8 cellular contexts compared by ENCODE assay signal in genomic region chr17:28726396-28726911, GRCh38. TPM values are rescaled to one million over a fixed set of nuclear protein-coding genes. Genes with fewer than 3 reads are reported as not detected.
DNase-seq lines count a peak whose midpoint lies in the region; ATAC-seq and TF ChIP-seq lines count a peak whose summit lies in the region.

No MANE protein-coding gene starts in this region.

- TF ChIP-seq POLR2A in Peyer's patch (IDR thresholded peaks at IDR 0.05): no peak

- H3K9ac ChIP-seq in trophoblast cell (ENCODE audit: low read length): peak overlapping the region; percentile 89

- H3K4me3 ChIP-seq in Peyer's patch: peak overlapping the region; percentile 71 to 87 (median 76)
- peak overlapping the region; percentile 81 for H3K4me3 ChIP-seq in trophoblast cell (ENCODE audit: low read depth, low read length)

- no CpG with 5 or more reads among the region's 52 CpGs for WGBS in trophoblast cell (ENCODE audit: extremely low coverage, insufficient coverage, insufficient read length)

- peak overlapping the region; percentile 50 for H4K12ac ChIP-seq in trophoblast cell (ENCODE audit: low read depth, low read length)

- peak overlapping the region; percentile 57 for H2AFZ ChIP-seq in trophoblast cell (ENCODE audit: insufficient read depth, low read length, poor library complexity)

- peak overlapping the region; percentile 94 for H3K4me2 ChIP-seq in trophoblast cell (ENCODE audit: low read length)

- H3K23ac ChIP-seq in trophoblast cell (ENCODE audit: low read length): no peak overlapping the region

- H3K36me3 ChIP-seq in Peyer's patch: peaks cover 0 to 32% (median 0%) of the 10 kb centered on the region in 3 donors
- H3K36me3 ChIP-seq in trophoblast cell (ENCODE audit: control insufficient read depth in 1 of 2, insufficient read depth in 2 of 2, low read length in 2 of 2): peaks cover 22 to 30% of the 10 kb centered on the region in 2 experiments

- peak overlapping the region; percentile 53 for H4K91ac ChIP-seq in trophoblast cell (ENCODE audit: low read depth, low read length)

- H3K4ac ChIP-seq in trophoblast cell (ENCODE audit: low read depth, low read length): no peak overlapping the region

- peak overlapping the region; percentile 95 to 100 (median 98) for H3K27ac ChIP-seq in Peyer's patch
- peak overlapping the region; percentile 72 for H3K27ac ChIP-seq in trophoblast cell (ENCODE audit: low read depth, low read length)

- H2AK5ac ChIP-seq in trophoblast cell (ENCODE audit: low read length): no peak overlapping the region

- DNase-seq in GM03348 (ENCODE audit: low spot score) (peak; percentile 76), Peyer's patch (peak; percentile 55 to 89 (median 88)), activated gamma-delta T cell treated with Interleukin-2 at 50 U/mL for 16 hours (peak; percentile 53), germinal center (ENCODE audit: low spot score) (peak; percentile 70), trophoblast cell (peak in 1 of 2 donors; percentile 57)

- ATAC-seq in HG03439 (IDR thresholded peaks at IDR 0.05; ENCODE audit: unreplicated experiment): peak; percentile 9
- ATAC-seq in GM18868 (IDR thresholded peaks at IDR 0.05; ENCODE audit: unreplicated experiment): no peak
- ATAC-seq in HG02884 (IDR thresholded peaks at IDR 0.05; ENCODE audit: unreplicated experiment): no peak

- H2BK120ac ChIP-seq in trophoblast cell (ENCODE audit: insufficient read depth, low read length, poor library complexity): no peak overlapping the region

- H3K79me2 ChIP-seq in trophoblast cell (ENCODE audit: control insufficient read depth, insufficient read depth, low read length, poor library complexity): peaks cover 13% of the 10 kb centered on the region

- TF ChIP-seq CTCF in Peyer's patch (IDR thresholded peaks at IDR 0.05): no peak

- peak overlapping the region; percentile 36 for H2BK5ac ChIP-seq in trophoblast cell (ENCODE audit: low read depth, low read length, poor library complexity)

- peak overlapping the region; percentile 8 for H4K8ac ChIP-seq in trophoblast cell (ENCODE audit: low read depth, low read length)

- H3K18ac ChIP-seq in trophoblast cell (ENCODE audit: low read length): peak overlapping the region; percentile 60

- no peaks in the 10 kb centered on the region for H3K9me3 ChIP-seq in Peyer's patch
- no peaks in the 10 kb centered on the region for H3K9me3 ChIP-seq in trophoblast cell (ENCODE audit: insufficient read depth, low read depth, low read length)

- H3K27me3 ChIP-seq in Peyer's patch: no peaks in the 10 kb centered on the region
- no peaks in the 10 kb centered on the region for H3K27me3 ChIP-seq in trophoblast cell (ENCODE audit: insufficient read depth, low read length)

- H3K4me1 ChIP-seq in Peyer's patch: peaks cover 3 to 35% (median 13%) of the 10 kb centered on the region in 4 donors
- peaks cover 16 to 17% of the 10 kb centered on the region in 2 experiments for H3K4me1 ChIP-seq in trophoblast cell (ENCODE audit: control insufficient read depth in 1 of 2, insufficient read depth in 2 of 2, low read length in 2 of 2)

- H3K14ac ChIP-seq in trophoblast cell (ENCODE audit: low read length): peak overlapping the region; percentile 50

- no peak overlapping the region for H2BK12ac ChIP-seq in trophoblast cell (ENCODE audit: low read length)

- peaks cover 28% of the 10 kb centered on the region for H3K79me1 ChIP-seq in trophoblast cell (ENCODE audit: low read length)

RNA-seq across cellular contexts. Expression of gene TLCD1, which starts 0.4 kb away (rescaled TPM):
- total RNA-seq in Peyer's patch: 1 to 10 TPM; 3.3 to 9.1 (median 5.8) TPM
- 29.4 and 32.8 TPM in 2 replicates for polyA plus RNA-seq in trophoblast cell (2013)

RNA-seq across cellular contexts. Expression of gene NEK8, which starts 2.1 kb away (rescaled TPM):
- total RNA-seq in Peyer's patch: 10 to 100 TPM in 2 of 4 donors, 1 to 10 TPM in 2; 7.4 to 89.1 (median 14.0) TPM
- polyA plus RNA-seq in trophoblast cell (2013): 3.8 and 4.4 TPM in 2 replicates

RNA-seq across cellular contexts. Expression of gene RPL23A, which starts 6.7 kb away (rescaled TPM):
- total RNA-seq in Peyer's patch: 100 to 1,000 TPM; 214 to 675 (median 268) TPM
- 2,630 and 2,632 TPM in 2 replicates for polyA plus RNA-seq in trophoblast cell (2013)

RNA-seq across cellular contexts. Expression of gene RAB34, which starts 8.8 kb away (rescaled TPM):
- total RNA-seq in Peyer's patch: 10 to 100 TPM; 14.5 to 69.3 (median 30.2) TPM
- 107 and 110 TPM in 2 replicates for polyA plus RNA-seq in trophoblast cell (2013)

RNA-seq across cellular contexts. Expression of gene PROCA1, which starts 14.8 kb away (rescaled TPM):
- total RNA-seq in Peyer's patch: 1 to 10 TPM in 3 of 4 donors, not detected in 1; 1.7 to 3.5 (median 3.1) TPM
- polyA plus RNA-seq in trophoblast cell (2013): 5.4 and 5.7 TPM in 2 replicates
